11 cellular contexts compared by ENCODE assay signal in genomic region chr20:12053348-12053747, GRCh38.
DNase-seq lines count a peak whose midpoint lies in the region; ATAC-seq and TF ChIP-seq lines count a peak whose summit lies in the region.
"Had no signal": no experiment of that assay in that cellular context is flagged by ENCODE, and none has a peak within 500 bp of the region (broad histone marks: within the 10 kb centered on the region; RNA-seq: fewer than 3 reads in every experiment).

No MANE protein-coding gene starts in this region.

- no peak for TF ChIP-seq CTCF in right lobe of liver (IDR thresholded peaks at IDR 0.05)

- no peak overlapping the region for H3K27ac ChIP-seq in right lobe of liver

- ATAC-seq in right lobe of liver: peak in 3 of 4 donors; percentile 18 to 55 (median 22)
- ATAC-seq in HG02938 (IDR thresholded peaks at IDR 0.05; ENCODE audit: unreplicated experiment): no peak

- DNase-seq in DMS53 treated with DMSO at 0.1 percent for 48 hours (lab: John Stamatoyannopoulos, UW; ENCODE audit: unreplicated experiment) (peak; percentile 15), M059J (ENCODE audit: low read depth) (peak; percentile 97), astrocyte of the hippocampus (ENCODE audit: low read depth, low spot score) (peak; percentile 79), right lobe of liver (no peak), NCI-H774 (lab: John Stamatoyannopoulos, UW) (no peak), dedifferentiated amniotic fluid mesenchymal stem cell (ENCODE audit: extremely low spot score) (no peak)
- DNase-seq in activated CD8-positive, alpha-beta memory T cell treated with anti-CD3 and anti-CD28 coated beads, Interleukin-2, amount 50 U/mL, for 48 hours: no peak
- DNase-seq: activated CD4-positive, alpha-beta T cell treated with anti-CD3 and anti-CD28 coated beads, Interleukin-2, amount 50 U/mL, for 4 hours; left cardiac atrium; NCI-H524 treated with DMSO at 0.1 percent for 48 hours had no signal

- intact Hi-C loops in right lobe of liver (cut with DNase I): no loop called here

- H3K9me3 ChIP-seq in right lobe of liver: no peaks in the 10 kb centered on the region

- H3K27me3 ChIP-seq in right lobe of liver: no peaks in the 10 kb centered on the region

- no peaks in the 10 kb centered on the region for H3K4me1 ChIP-seq in right lobe of liver

- no peak overlapping the region for H3K4me3 ChIP-seq in right lobe of liver

- no peaks in the 10 kb centered on the region for H3K36me3 ChIP-seq in right lobe of liver

- no peak for TF ChIP-seq POLR2A in right lobe of liver (IDR thresholded peaks at IDR 0.05)

Comparison
In these comparisons a context has a peak if more than half of its experiments do, and no peak if none do; other contexts are left out.
1. DNase-seq: peak in DMS53 treated with DMSO at 0.1 percent for 48 hours (single experiment), M059J (single experiment) and astrocyte of the hippocampus (single experiment); none in right lobe of liver (0 of 3), NCI-H774 (single experiment), activated CD8-positive, alpha-beta memory T cell treated with anti-CD3 and anti-CD28 coated beads, Interleukin-2, amount 50 U/mL, for 48 hours (single experiment) and dedifferentiated amniotic fluid mesenchymal stem cell (single experiment).